ENCODE assay signal across 9 cellular contexts in genomic region chr4:4430492-4431195, GRCh38. TPM values are rescaled to one million over a fixed set of nuclear protein-coding genes. Genes with fewer than 3 reads are reported as not detected.
DNase-seq lines count a peak whose midpoint lies in the region; ATAC-seq, FAIRE-seq and TF ChIP-seq lines count a peak whose summit lies in the region.
"Had no signal": no experiment of that assay in that cellular context is flagged by ENCODE, and none has a peak within 500 bp of the region (broad histone marks: within the 10 kb centered on the region; RNA-seq: fewer than 3 reads in every experiment).

No MANE protein-coding gene starts in this region.

- no peak overlapping the region for H3K4me3 Mint-ChIP-seq in activated CD4-positive, alpha-beta T cell treated with anti-CD3 and anti-CD28 coated beads, Interleukin-2, amount 10 ng/mL, durations not matched to agents 24 days and 14 days
- no peak overlapping the region for H3K4me3 Mint-ChIP-seq in nephron progenitor cell

- no peaks in the 10 kb centered on the region for H3K9me1 ChIP-seq in endothelial cell of umbilical vein (replicated peaks; ENCODE audit: control insufficient read depth, extremely low read depth, insufficient read depth, low read length)

- H3K9ac ChIP-seq in endothelial cell of umbilical vein (replicated peaks; ENCODE audit: extremely low read depth, insufficient read depth, low read length): no peak overlapping the region
- H3K9ac ChIP-seq: BLaER1 treated with 17β-estradiol and CSF1 and Interleukin-3, amounts not matched to agents 10 nM and 100 nM had no signal

- no peaks in the 10 kb centered on the region for H3K27me3 ChIP-seq in endothelial cell of umbilical vein (ENCODE audit: control insufficient read depth in 2 of 2, insufficient read depth in 2 of 2, low read length in 2 of 2)
- H3K27me3 ChIP-seq: BLaER1 treated with 17β-estradiol and CSF1 and Interleukin-3, amounts not matched to agents 10 nM and 100 nM had no signal

- dilution Hi-C loops in endothelial cell of umbilical vein (cut with MboI; ENCODE audit: extremely low pct_ligation_motif_present, low sequenced_read_pairs): no loop called here

- intact Hi-C loops in activated CD4-positive, alpha-beta T cell treated with anti-CD3 and anti-CD28 coated beads, Interleukin-2, amount 10 ng/mL, durations not matched to agents 24 days and 14 days (cut with micrococcal nuclease): loop anchor here (1.0 kb wide), 1 partner anchor 178 kb away; no protein-coding TSS in a partner anchor
- intact Hi-C loops in endothelial cell of umbilical vein (cut with micrococcal nuclease): loop anchor here (1.0 to 10.0 kb wide), 3 partner anchors 170 to 446 kb away; no protein-coding TSS in a partner anchor

- H3K36me3 Mint-ChIP-seq in activated CD4-positive, alpha-beta T cell treated with anti-CD3 and anti-CD28 coated beads, Interleukin-2, amount 10 ng/mL, durations not matched to agents 24 days and 14 days (ENCODE audit: low read depth): peaks cover 6% of the 10 kb centered on the region
- H3K36me3 Mint-ChIP-seq in nephron progenitor cell (ENCODE audit: low read depth): peaks cover 14% of the 10 kb centered on the region

- H2AFZ ChIP-seq in endothelial cell of umbilical vein (ENCODE audit: low read depth, low read length): no peak overlapping the region

- no peak overlapping the region for H3K27ac Mint-ChIP-seq in activated CD4-positive, alpha-beta T cell treated with anti-CD3 and anti-CD28 coated beads, Interleukin-2, amount 10 ng/mL, durations not matched to agents 24 days and 14 days
- H3K27ac Mint-ChIP-seq in nephron progenitor cell: no peak overlapping the region

- H3K9me3 ChIP-seq in HEK293 (ENCODE audit: control insufficient read depth, insufficient read depth, low read depth, low read length): no peaks in the 10 kb centered on the region
- H3K9me3 ChIP-seq in endothelial cell of umbilical vein (replicated peaks; ENCODE audit: control insufficient read depth, insufficient read depth, low read length): no peaks in the 10 kb centered on the region
- H3K9me3 ChIP-seq: BLaER1 treated with 17β-estradiol and CSF1 and Interleukin-3, amounts not matched to agents 10 nM and 100 nM had no signal

- H3K27me3 Mint-ChIP-seq in activated CD4-positive, alpha-beta T cell treated with anti-CD3 and anti-CD28 coated beads, Interleukin-2, amount 10 ng/mL, durations not matched to agents 24 days and 14 days: no peaks in the 10 kb centered on the region
- no peaks in the 10 kb centered on the region for H3K27me3 Mint-ChIP-seq in nephron progenitor cell (ENCODE audit: low read depth, poor library complexity)

- TF ChIP-seq POLR2A in endothelial cell of umbilical vein (IDR thresholded peaks at IDR 0.05; ENCODE audit: low read depth, low read length): no peak

- no peaks in the 10 kb centered on the region for H4K20me1 ChIP-seq in endothelial cell of umbilical vein (replicated peaks; ENCODE audit: control insufficient read depth, extremely low read depth, insufficient read depth, low read length)

- H3K36me3 ChIP-seq in HEK293 (ENCODE audit: control insufficient read depth in 2 of 2, insufficient read depth in 1 of 2, low read length in 2 of 2) (peaks cover 0 to 25% of the 10 kb centered on the region in 2 experiments; a peak in 1 of 3 replicates), endothelial cell of umbilical vein (ENCODE audit: control insufficient read depth in 2 of 2, extremely low read depth in 1 of 2, insufficient read depth in 2 of 2, low read length in 2 of 2) (peaks cover 0 to 7% of the 10 kb centered on the region in 2 experiments)

- H3K79me2 ChIP-seq in endothelial cell of umbilical vein (ENCODE audit: control insufficient read depth, insufficient read depth, low read length): no peaks in the 10 kb centered on the region

- peaks cover 3% of the 10 kb centered on the region for H3K4me1 Mint-ChIP-seq in activated CD4-positive, alpha-beta T cell treated with anti-CD3 and anti-CD28 coated beads, Interleukin-2, amount 10 ng/mL, durations not matched to agents 24 days and 14 days
- H3K4me1 Mint-ChIP-seq in nephron progenitor cell: peaks cover 22% of the 10 kb centered on the region

- no peaks in the 10 kb centered on the region for H3K9me3 Mint-ChIP-seq in activated CD4-positive, alpha-beta T cell treated with anti-CD3 and anti-CD28 coated beads, Interleukin-2, amount 10 ng/mL, durations not matched to agents 24 days and 14 days
- H3K9me3 Mint-ChIP-seq in nephron progenitor cell: no peaks in the 10 kb centered on the region

- H3K27ac ChIP-seq in HEK293 (ENCODE audit: extremely low read depth, low read depth, low read length): no peak overlapping the region
- H3K27ac ChIP-seq in endothelial cell of umbilical vein (ENCODE audit: insufficient read depth, low read depth, low read length): no peak overlapping the region
- H3K27ac ChIP-seq: BLaER1 treated with 17β-estradiol and CSF1 and Interleukin-3, amounts not matched to agents 10 nM and 100 nM had no signal

- CTCF ChIA-PET in HEK293 (lab: Yijun Ruan, JAX) (interaction anchor here (0.5 to 2.2 kb wide), 15 partner anchors 13 to 1375 kb away, joined by 3 to 17 read pairs (median 3); partner anchors contain the start of gene TMEM128), endothelial cell of umbilical vein (lab: Charles Lee) (interaction anchor here (1.0 to 3.0 kb wide), 10 partner anchors 8 to 179 kb away, joined by 3 to 21 read pairs (median 3); no protein-coding TSS in a partner anchor)

- H3K4me1 ChIP-seq in HEK293 (ENCODE audit: control insufficient read depth, insufficient read depth, low read length) (no peaks in the 10 kb centered on the region), endothelial cell of umbilical vein (ENCODE audit: control insufficient read depth, extremely low read depth, insufficient read depth, low read length) (peaks cover 4% of the 10 kb centered on the region)

- ATAC-seq in GM21515 (IDR thresholded peaks at IDR 0.05; ENCODE audit: unreplicated experiment): no peak

- no peak for TF ChIP-seq CTCF in HEK293 (tag by site-specific recombination; IDR thresholded peaks at IDR 0.05)
- peak; percentile 73 to 74 for TF ChIP-seq CTCF in endothelial cell of umbilical vein (IDR thresholded peaks at IDR 0.05; ENCODE audit: extremely low read depth in 1 of 2, insufficient read depth in 1 of 2, low read depth in 1 of 2, low read length in 2 of 2)
- peak; percentile 66 for TF ChIP-seq CTCF in nephron progenitor cell (IDR thresholded peaks at IDR 0.05)

- no peak overlapping the region for H3K4me2 ChIP-seq in endothelial cell of umbilical vein (ENCODE audit: insufficient read depth, low read length)
- H3K4me2 ChIP-seq: BLaER1 treated with 17β-estradiol and CSF1 and Interleukin-3, amounts not matched to agents 10 nM and 100 nM had no signal

- POLR2A ChIA-PET in HEK293 (lab: Yijun Ruan, JAX): no interaction called here
- POLR2A ChIA-PET in endothelial cell of umbilical vein (lab: Charles Lee): no interaction called here

- peak; percentile 65 for FAIRE-seq in endothelial cell of umbilical vein (lab: Jason Lieb, UNC)

- H3K4me3 ChIP-seq in HEK293 (ENCODE audit: low read depth, low read length) (no peak overlapping the region), endothelial cell of umbilical vein (replicated peaks in 1 of 3; ENCODE audit: insufficient read depth in 1 of 3, low read depth in 1 of 3, low read length in 3 of 3) (no peak overlapping the region)
- H3K4me3 ChIP-seq: BLaER1 treated with 17β-estradiol and CSF1 and Interleukin-3, amounts not matched to agents 10 nM and 100 nM had no signal

- DNase-seq in NCI-H1417 (lab: John Stamatoyannopoulos, UW) (peak; percentile 19 to 58 (median 55)), NCI-H1417 treated with DMSO at 0.1 percent for 48 hours (lab: John Stamatoyannopoulos, UW) (no peak), NCI-H1930 (lab: John Stamatoyannopoulos, UW) (peak; percentile 4 to 24), endothelial cell of umbilical vein (ENCODE audit: low read depth, low spot score) (peak; percentile 50), nephron progenitor cell (peak; percentile 63)
- peak; percentile 82 for DNase-seq in activated CD4-positive, alpha-beta T cell treated with anti-CD3 and anti-CD28 coated beads, Interleukin-2, amount 10 ng/mL, durations not matched to agents 24 days and 14 days

- no TSS peak for BruUV-seq in endothelial cell of umbilical vein (replicated peaks; lab: Mats Ljungman, UMichigan)

TF ChIP-seq in HEK293, 187 proteins besides CTCF, POLR2A, EP300 and RAD21 (continues in another document):
- TF ChIP-seq ZFP37 (tag by site-specific recombination; IDR thresholded peaks at IDR 0.05) (no peak), TRIM28 (IDR thresholded peaks at IDR 0.05; ENCODE audit: borderline replicate concordance, low read length) (0 out of 2 replicates have a peak, but pooled peaks have one; percentile 25), ZNF580 (tag by site-specific recombination; IDR thresholded peaks at IDR 0.05) (no peak), ZNF654 (tag by site-specific recombination; IDR thresholded peaks at IDR 0.05; ENCODE audit: low read depth) (0 out of 2 replicates have a peak, but pooled peaks have one; percentile 13)

TF ChIP-seq in endothelial cell of umbilical vein, 7 proteins besides CTCF, POLR2A, EP300 and RAD21:
- TF ChIP-seq FOS (IDR thresholded peaks at IDR 0.05; ENCODE audit: borderline replicate concordance, insufficient read depth, low read length): peak; percentile 21
- TF ChIP-seq GATA2 (IDR thresholded peaks at IDR 0.05; ENCODE audit: insufficient read depth, insufficient read length, low read depth, low read length): no peak

RNA-seq across cellular contexts. Expression of gene NSG1, which starts 43.7 kb away (rescaled TPM):
- 0.09 and 0.44 TPM in 2 replicates for total RNA-seq in activated CD4-positive, alpha-beta T cell treated with anti-CD3 and anti-CD28 coated beads, Interleukin-2, amount 10 ng/mL, durations not matched to agents 24 days and 14 days
- total RNA-seq in endothelial cell of umbilical vein: 1.0 and 2.0 TPM in 2 replicates
- 2.9 and 3.3 TPM in 2 replicates for polyA plus RNA-seq in endothelial cell of umbilical vein
- 3.2 and 3.7 TPM in 2 replicates for polyA plus RNA-seq in endothelial cell of umbilical vein (2011; cell fraction: cytosol; rRNA removed)
- 2.2 and 3.0 TPM in 2 replicates for polyA plus RNA-seq in endothelial cell of umbilical vein (2011; cell fraction: nucleus; rRNA removed)
- polyA plus RNA-seq in endothelial cell of umbilical vein (2012): 2.0 and 2.2 TPM in 2 replicates
- 1.0 and 3.4 TPM in 2 replicates for polyA minus RNA-seq in endothelial cell of umbilical vein
- not detected for polyA minus RNA-seq in endothelial cell of umbilical vein (2011; cell fraction: cytosol; rRNA and poly(A)+ RNA removed)
- 0.72 and 0.87 TPM in 2 replicates for polyA minus RNA-seq in endothelial cell of umbilical vein (2011; cell fraction: nucleus; rRNA and poly(A)+ RNA removed)
